ENCODE assay signal across 18 cellular contexts in genomic region chr13:49563513-49563912, GRCh38. TPM values are rescaled to one million over a fixed set of nuclear protein-coding genes. Genes with fewer than 3 reads are reported as not detected.
DNase-seq lines count a peak whose midpoint lies in the region; ATAC-seq and TF ChIP-seq lines count a peak whose summit lies in the region.
"Had no signal": no experiment of that assay in that cellular context is flagged by ENCODE, and none has a peak within 500 bp of the region (broad histone marks: within the 10 kb centered on the region; RNA-seq: fewer than 3 reads in every experiment).

No MANE protein-coding gene starts in this region.

- H3K4me3 ChIP-seq in AG10803 (ENCODE audit: low read length): no peak overlapping the region
- no peak overlapping the region for H3K4me3 ChIP-seq in IMR-90 (ENCODE audit: insufficient read depth, low read depth, low read length)
- H3K4me3 ChIP-seq in BE2C (ENCODE audit: low read depth, low read length): no peak overlapping the region
- H3K4me3 ChIP-seq in testis: no peak overlapping the region
- H3K4me3 ChIP-seq: uterus had no signal

- ATAC-seq in IMR-90 (ENCODE audit: low read depth): no peak
- no peak for ATAC-seq in HG03354 (IDR thresholded peaks at IDR 0.05; ENCODE audit: poor library complexity, severe bottlenecking, unreplicated experiment)
- ATAC-seq: stimulated activated naive CD8-positive, alpha-beta T cell treated with anti-CD3 and anti-CD28 coated beads, Interleukin-15, Interleukin-2, amounts not matched to agents 100 U/mL and 50 U/mL, for 24 hours had no signal

- intact Hi-C loops in IMR-90 (cut with micrococcal nuclease): no loop called here
- intact Hi-C loops in posterior cingulate gyrus (cut with DNase I): no loop called here
- intact Hi-C loops in testis (cut with DNase I; ENCODE audit: low total_unique reads): no loop called here

- BruUV-seq in IMR-90 (replicated peaks; lab: Mats Ljungman, UMichigan): no TSS peak

- H3K27me3 ChIP-seq in IMR-90 (ENCODE audit: control insufficient read depth, insufficient read depth, low read length) (no peaks in the 10 kb centered on the region), BE2C (no peaks in the 10 kb centered on the region), testis (no peaks in the 10 kb centered on the region)
- H3K27me3 ChIP-seq: uterus had no signal

- peaks cover 0 to 19% of the 10 kb centered on the region in 2 experiments; a peak in 3 of 4 replicates for H3K79me1 ChIP-seq in IMR-90 (ENCODE audit: low read depth in 1 of 2, low read length in 2 of 2)

- H3K14ac ChIP-seq in IMR-90 (replicated peaks; ENCODE audit: low read depth, low read length): no peak overlapping the region

- H3K27ac ChIP-seq in IMR-90 (ENCODE audit: insufficient read depth, low read length): no peak overlapping the region
- peak overlapping the region; percentile 24 for H3K27ac ChIP-seq in caudate nucleus (ENCODE audit: low read depth, low read length)
- no peak overlapping the region for H3K27ac ChIP-seq in testis
- H3K27ac ChIP-seq: epithelial cell of prostate, KMS-11, parathyroid adenoma, uterus had no signal

- H2AK9ac ChIP-seq in IMR-90 (replicated peaks; ENCODE audit: low read depth, low read length, poor library complexity): no peak overlapping the region

- no peak overlapping the region for H3K4ac ChIP-seq in IMR-90 (ENCODE audit: low read depth, low read length)

- POLR2A ChIA-PET in IMR-90 (lab: Charles Lee; ENCODE audit: unreplicated experiment): no interaction called here

- DNase-seq in AG10803 (ENCODE audit: low read depth) (peak; percentile 74), IMR-90 (peak; percentile 28), caudate nucleus (lab: John Stamatoyannopoulos, UW) (no peak), inferior parietal cortex (ENCODE audit: extremely low spot score) (peak; percentile 52), posterior cingulate gyrus (no peak), BE2C (no peak), testis (no peak)
- DNase-seq: activated CD4-positive, alpha-beta memory T cell treated with anti-CD3 and anti-CD28 coated beads, Interleukin-2, amount 10 ng/mL, durations not matched to agents 7 days and 5 days; amniotic stem cell; NCI-H526 treated with DMSO at 0.1 percent for 48 hours; stimulated activated CD4-positive, alpha-beta T cell treated with anti-CD3 and anti-CD28 coated beads, Interleukin-12 subunit alpha, Interleukin-12 subunit beta, amount 100 ng/mL, for 4 hours; stimulated activated naive CD8-positive, alpha-beta T cell treated with anti-CD3 and anti-CD28 coated beads, Interleukin-15, Interleukin-2, amounts not matched to agents 100 U/mL and 50 U/mL, for 24 hours; SW 1271; uterus had no signal

- no peak for TF ChIP-seq RAD21 in IMR-90 (IDR thresholded peaks at IDR 0.05; ENCODE audit: low read length)

- no peak overlapping the region for H3K23ac ChIP-seq in IMR-90 (ENCODE audit: low read depth, low read length)

- no CpG with 5 or more reads among the region's 5 CpGs for WGBS in IMR-90 (ENCODE audit: extremely low coverage in 2 of 2, insufficient read length in 1 of 2), 2 experiments
- 94 to 96% methylated on average over 5 of the region's 5 CpGs for WGBS in testis, 2 donors

- no peak overlapping the region for H2AK5ac ChIP-seq in IMR-90 (ENCODE audit: low read depth, low read length)

- H4K8ac ChIP-seq in IMR-90 (ENCODE audit: low read depth in 2 of 2, low read length in 2 of 2): no peak overlapping the region

- H2BK5ac ChIP-seq in IMR-90 (ENCODE audit: low read depth, low read length, poor library complexity, severe bottlenecking): no peak overlapping the region

- H2AFZ ChIP-seq in IMR-90 (replicated peaks; ENCODE audit: low read length, poor library complexity): no peak overlapping the region
- H2AFZ ChIP-seq: parathyroid adenoma had no signal

- H4K20me1 ChIP-seq in IMR-90 (ENCODE audit: insufficient read depth, low read length): no peaks in the 10 kb centered on the region

- no peak overlapping the region for H2BK120ac ChIP-seq in IMR-90 (ENCODE audit: low read depth, low read length)

- TF ChIP-seq POLR2A in IMR-90 (IDR thresholded peaks at IDR 0.05; ENCODE audit: low read depth, low read length): no peak
- TF ChIP-seq POLR2A in testis (IDR thresholded peaks at IDR 0.05): no peak

- H3K18ac ChIP-seq in IMR-90 (ENCODE audit: low read depth, low read length): no peak overlapping the region

- no peak overlapping the region for H2BK20ac ChIP-seq in IMR-90 (ENCODE audit: low read depth, low read length)

- CTCF ChIA-PET in IMR-90 (lab: Yijun Ruan, JAX): no interaction called here

- H3K4me2 ChIP-seq in IMR-90 (ENCODE audit: low read depth, low read length): no peak overlapping the region
- H3K4me2 ChIP-seq: KMS-11 had no signal

- H4K5ac ChIP-seq in IMR-90 (ENCODE audit: low read depth, low read length): no peak overlapping the region

- peaks cover 10% of the 10 kb centered on the region for H3K9me1 ChIP-seq in IMR-90 (ENCODE audit: insufficient read depth, low read length)

- TF ChIP-seq CTCF in AG10803 (conservative IDR thresholded peaks at IDR 0.05; ENCODE audit: low read length): no peak
- no peak for TF ChIP-seq CTCF in IMR-90 (conservative IDR thresholded peaks at IDR 0.05; ENCODE audit: low read depth, low read length)
- no peak for TF ChIP-seq CTCF in BE2C (IDR thresholded peaks at IDR 0.05; ENCODE audit: low read depth, low read length)
- TF ChIP-seq CTCF in testis (IDR thresholded peaks at IDR 0.05): no peak

- H3K9me3 ChIP-seq in IMR-90 (ENCODE audit: control insufficient read depth, insufficient read depth, low read length) (no peaks in the 10 kb centered on the region), BE2C (no peaks in the 10 kb centered on the region), testis (no peaks in the 10 kb centered on the region)
- H3K9me3 ChIP-seq: uterus had no signal

- H3K36me3 ChIP-seq in IMR-90 (ENCODE audit: control insufficient read depth, insufficient read depth, low read length) (peaks cover 10% of the 10 kb centered on the region), BE2C (peaks cover 21% of the 10 kb centered on the region), testis (ENCODE audit: low read depth, missing control alignments) (no peaks in the 10 kb centered on the region)
- H3K36me3 ChIP-seq: uterus had no signal

- dilution Hi-C loops in IMR-90 (cut with HindIII; ENCODE audit: low sequenced_read_pairs, unreplicated experiment): no loop called here

- H3K9ac ChIP-seq in IMR-90 (ENCODE audit: low read depth, low read length): no peak overlapping the region
- H3K9ac ChIP-seq: KMS-11, parathyroid adenoma had no signal

- no peak overlapping the region for H2BK15ac ChIP-seq in IMR-90 (ENCODE audit: low read depth, low read length)

- H3K56ac ChIP-seq in IMR-90 (ENCODE audit: extremely low read depth, insufficient read depth, low read length): no peak overlapping the region

- H3K4me1 ChIP-seq in IMR-90 (ENCODE audit: control insufficient read depth, insufficient read depth, low read length) (peaks cover 7% of the 10 kb centered on the region), BE2C (no peaks in the 10 kb centered on the region), testis (peaks cover 6% of the 10 kb centered on the region)
- H3K4me1 ChIP-seq: parathyroid adenoma, uterus had no signal

- H4K91ac ChIP-seq in IMR-90 (ENCODE audit: insufficient read depth, low read depth, low read length): no peak overlapping the region

- in situ Hi-C loops in IMR-90 (cut with MboI; ENCODE audit: low sequenced_read_pairs): no loop called here

TF ChIP-seq in IMR-90, 13 proteins besides CTCF, POLR2A, EP300 and RAD21:
- TF ChIP-seq SMC3 (IDR thresholded peaks at IDR 0.05; ENCODE audit: low read depth, low read length): no peak
- TF ChIP-seq CEBPB (IDR thresholded peaks at IDR 0.05; ENCODE audit: low read depth, low read length): peak; percentile 81

RNA-seq across cellular contexts. Expression of gene RCBTB1, which starts 21.8 kb away (rescaled TPM):
- total RNA-seq in IMR-90 (2012; rRNA removed): 11.3 and 16.1 TPM in 2 replicates
- polyA plus RNA-seq in IMR-90 (2012; rRNA removed): 9.5 and 11.6 TPM in 2 replicates
- 3.2 and 3.6 TPM in 2 replicates for polyA plus RNA-seq in IMR-90 (2012; cell fraction: cytosol; rRNA removed)
- 7.4 and 24.5 TPM in 2 replicates for polyA plus RNA-seq in IMR-90 (2012; cell fraction: nucleus; rRNA removed; ENCODE audit: low replicate concordance)
- polyA plus RNA-seq in BE2C (2012; ENCODE audit: insufficient read depth, insufficient read length, low read depth): 13.7 TPM
- 10 to 100 TPM; 20.5 to 32.8 TPM for total RNA-seq in testis
- 14.4 TPM for polyA plus RNA-seq in testis (ENCODE audit: insufficient read depth, low read depth, low replicate concordance)

Comparison
In these comparisons a context has a peak if more than half of its experiments do, and no peak if none do; other contexts are left out.
1. DNase-seq: peak in AG10803 (single experiment), IMR-90 (single experiment) and inferior parietal cortex (single experiment); none in caudate nucleus (0 of 61), posterior cingulate gyrus (0 of 10), BE2C (single experiment) and testis (single experiment).